Comparison of ENCODE assay signal across 8 cellular contexts in the genomic region with DNA sequence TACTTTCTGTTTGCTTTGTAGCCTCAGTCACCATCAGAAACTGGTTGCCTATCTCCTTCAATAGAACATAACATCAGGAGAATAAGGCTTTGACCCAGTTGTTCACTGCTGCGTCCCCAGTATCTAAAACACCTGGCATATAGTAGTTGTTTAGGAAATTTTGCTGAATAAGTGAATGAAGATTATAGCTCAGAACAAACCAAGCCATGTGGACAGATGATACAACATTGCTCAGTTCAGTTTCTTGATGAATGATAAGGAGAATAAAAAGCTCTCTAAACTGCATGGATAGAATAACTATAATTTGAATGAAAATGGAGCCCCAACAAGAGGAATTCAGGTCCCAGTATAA. TPM values are rescaled to one million over a fixed set of nuclear protein-coding genes. Genes with fewer than 3 reads are reported as not detected.
DNase-seq lines count a peak whose midpoint lies in the region; ATAC-seq and TF ChIP-seq lines count a peak whose summit lies in the region.

No MANE protein-coding gene starts in this region.

- peaks cover 0 to 5% (median 0%) of the 10 kb centered on the region in 8 donors for H3K9me3 Mint-ChIP-seq in CD4-positive, alpha-beta memory T cell
- no peaks in the 10 kb centered on the region for H3K9me3 Mint-ChIP-seq in nephron progenitor cell

- no peaks in the 10 kb centered on the region for H3K27me3 Mint-ChIP-seq in CD4-positive, alpha-beta memory T cell
- H3K27me3 Mint-ChIP-seq in nephron progenitor cell (ENCODE audit: low read depth, poor library complexity) = no peaks in the 10 kb centered on the region

- H3K4me3 ChIP-seq in CD4-positive, alpha-beta memory T cell (ENCODE audit: low read length in 2 of 2) = peak overlapping the region; percentile 2 to 14
- H3K4me3 ChIP-seq in Panc1 (ENCODE audit: low read depth in 2 of 2, low read length in 2 of 2) = peak overlapping the region in 1 of 2 experiments; percentile 44; a peak in 2 of 4 replicates
- peak overlapping the region in 2 of 4 donors; percentile 12 to 22 for H3K4me3 ChIP-seq in sigmoid colon

- WGBS in sigmoid colon, 2 donors = 24 to 54% methylated on average over 1 of the region's 1 CpG

- H3K27me3 ChIP-seq in CD4-positive, alpha-beta memory T cell (ENCODE audit: insufficient read depth, low read length) = no peaks in the 10 kb centered on the region
- H3K27me3 ChIP-seq in Panc1 (ENCODE audit: control insufficient read depth, insufficient read depth, low read length) (no peaks in the 10 kb centered on the region), sigmoid colon (no peaks in the 10 kb centered on the region)

- CTCF ChIA-PET in CD4-positive, alpha-beta memory T cell (lab: Charles Lee; ENCODE audit: partially characterized antibody) = interaction anchor here (0.7 to 11.3 kb wide), 39 partner anchors 10 to 310 kb away, joined by 3 to 223 read pairs (median 7); partner anchors contain the start of genes MYLK4, SERPINB9 and TUBB2A
- CTCF ChIA-PET in Panc1 (lab: Charles Lee) = interaction anchor here (0.6 to 1.8 kb wide), 7 partner anchors 55 to 85 kb away, joined by 3 to 20 read pairs (median 4); no protein-coding TSS in a partner anchor

- H3K9me3 ChIP-seq in CD4-positive, alpha-beta memory T cell (ENCODE audit: control insufficient read depth in 1 of 2, low read length in 2 of 2) = no peaks in the 10 kb centered on the region
- no peaks in the 10 kb centered on the region for H3K9me3 ChIP-seq in Panc1 (ENCODE audit: control insufficient read depth, insufficient read depth, low read depth, low read length)
- H3K9me3 ChIP-seq in sigmoid colon = no peaks in the 10 kb centered on the region

- POLR2A ChIA-PET in CD4-positive, alpha-beta memory T cell (lab: Charles Lee; ENCODE audit: partially characterized antibody) = interaction anchor here (0.8 to 5.8 kb wide), 23 partner anchors 8 to 143 kb away, joined by 3 to 91 read pairs (median 6); partner anchors contain the start of gene SERPINB9
- POLR2A ChIA-PET in Panc1 (lab: Charles Lee) = interaction anchor here (0.6 kb wide), 1 partner anchor 23 kb away, joined by 3 read pairs; no protein-coding TSS in a partner anchor

- TF ChIP-seq EP300 in sigmoid colon (IDR thresholded peaks at IDR 0.05) = no peak

- peak overlapping the region; percentile 66 to 93 (median 90) for H3K27ac Mint-ChIP-seq in CD4-positive, alpha-beta memory T cell
- no peak overlapping the region for H3K27ac Mint-ChIP-seq in nephron progenitor cell

- peak overlapping the region; percentile 4 for H3K27ac ChIP-seq in CD4-positive, alpha-beta memory T cell (ENCODE audit: low read depth, low read length)
- H3K27ac ChIP-seq in Panc1 (ENCODE audit: low read length) (peak overlapping the region; percentile 64), epithelial cell of prostate (peak overlapping the region; percentile 74), sigmoid colon (peak overlapping the region; percentile 76 to 86 (median 78))

- TF ChIP-seq POLR2A in sigmoid colon (IDR thresholded peaks at IDR 0.05) = no peak

- intact Hi-C loops in CD4-positive, alpha-beta memory T cell (cut with micrococcal nuclease) = loop anchor here (1.0 to 2.0 kb wide), 7 partner anchors 31 to 142 kb away; partner anchors contain the start of gene SERPINB9
- intact Hi-C loops in Panc1 (cut with micrococcal nuclease; ENCODE audit: unreplicated experiment) (loop anchor here (1.0 kb wide), 2 partner anchors 64 to 85 kb away; no protein-coding TSS in a partner anchor), sigmoid colon (cut with DNase I) (loop anchor here (2.0 to 5.0 kb wide), 4 partner anchors 56 to 215 kb away; no protein-coding TSS in a partner anchor)

- no peak for TF ChIP-seq CTCF in Panc1 (IDR thresholded peaks at IDR 0.05)
- TF ChIP-seq CTCF in sigmoid colon (IDR thresholded peaks at IDR 0.05) = no peak
- no peak for TF ChIP-seq CTCF in nephron progenitor cell (IDR thresholded peaks at IDR 0.05)

- H3K4me1 Mint-ChIP-seq in CD4-positive, alpha-beta memory T cell = peaks cover 30 to 57% (median 44%) of the 10 kb centered on the region in 4 donors
- H3K4me1 Mint-ChIP-seq in nephron progenitor cell = peaks cover 28% of the 10 kb centered on the region

- peaks cover 2 to 3% of the 10 kb centered on the region in 2 donors for H3K36me3 Mint-ChIP-seq in CD4-positive, alpha-beta memory T cell
- H3K36me3 Mint-ChIP-seq in nephron progenitor cell (ENCODE audit: low read depth) = no peaks in the 10 kb centered on the region

- no peak for DNase-seq in CD4-positive, alpha-beta memory T cell
- DNase-seq in Panc1 (ENCODE audit: low read depth, low spot score) (no peak), epithelial cell of prostate (ENCODE audit: low read depth, low spot score) (no peak), sigmoid colon (no peak), SW 1271 (lab: John Stamatoyannopoulos, UW) (no peak), nephron progenitor cell (no peak), NCI-H1436 (lab: John Stamatoyannopoulos, UW) (no peak)

- peaks cover 44% of the 10 kb centered on the region for H3K4me1 ChIP-seq in CD4-positive, alpha-beta memory T cell (ENCODE audit: insufficient read depth, low read length)
- H3K4me1 ChIP-seq in Panc1 (ENCODE audit: control insufficient read depth, insufficient read depth, low read length) (peaks cover 31% of the 10 kb centered on the region), sigmoid colon (peaks cover 0 to 25% (median 18%) of the 10 kb centered on the region in 4 donors)

- no peak for ATAC-seq in Panc1
- ATAC-seq in HG02981 (IDR thresholded peaks at IDR 0.05; ENCODE audit: unreplicated experiment) = no peak

- no TSS peak for BruUV-seq in Panc1 (replicated peaks; lab: Mats Ljungman, UMichigan)

- in situ Hi-C loops in Panc1 (cut with HindIII; ENCODE audit: low pct_unique_long_range_greater_than_20kb, low sequenced_read_pairs) = no loop called here

- H3K36me3 ChIP-seq in CD4-positive, alpha-beta memory T cell (ENCODE audit: insufficient read depth, low read length) = no peaks in the 10 kb centered on the region
- H3K36me3 ChIP-seq in Panc1 (ENCODE audit: control insufficient read depth, insufficient read depth, low read length) = no peaks in the 10 kb centered on the region
- no peaks in the 10 kb centered on the region for H3K36me3 ChIP-seq in sigmoid colon

- peak overlapping the region in 7 of 8 donors; percentile 42 to 73 (median 66) for H3K4me3 Mint-ChIP-seq in CD4-positive, alpha-beta memory T cell
- no peak overlapping the region for H3K4me3 Mint-ChIP-seq in nephron progenitor cell

RNA-seq across cellular contexts. Expression of gene SERPINB1, which starts 5.2 kb away (rescaled TPM):
- 10 to 100 TPM; 56.7 to 58.0 TPM for total RNA-seq in CD4-positive, alpha-beta memory T cell
- 100 to 1,000 TPM; 126 to 159 TPM for polyA plus RNA-seq in CD4-positive, alpha-beta memory T cell
- 40.8 TPM for total RNA-seq in Panc1 (2021; ENCODE audit: unreplicated experiment)
- 33.9 TPM for polyA plus RNA-seq in Panc1 (2012; ENCODE audit: insufficient read length)
- total RNA-seq in sigmoid colon = 10 to 100 TPM; 19.6 to 88.0 (median 22.9) TPM
- polyA plus RNA-seq in sigmoid colon = 100 to 1,000 TPM in 2 of 3 donors, 10 to 100 TPM in 1; 97.9 to 230 (median 161) TPM

RNA-seq across cellular contexts. Expression of gene SERPINB9, which starts 56.3 kb away (rescaled TPM):
- 10 to 100 TPM; 83.2 to 88.5 TPM for total RNA-seq in CD4-positive, alpha-beta memory T cell
- 10 to 100 TPM; 20.4 to 41.0 TPM for polyA plus RNA-seq in CD4-positive, alpha-beta memory T cell
- 3.8 TPM for total RNA-seq in Panc1 (2021; ENCODE audit: unreplicated experiment)
- 1.7 TPM for polyA plus RNA-seq in Panc1 (2012; ENCODE audit: insufficient read length)
- 1 to 10 TPM; 5.0 to 7.5 (median 6.1) TPM for total RNA-seq in sigmoid colon
- polyA plus RNA-seq in sigmoid colon = 10 to 100 TPM in 1 of 3 donors, 1 to 10 TPM in 2; 2.3 to 16.2 (median 2.4) TPM

Comparison
In these comparisons a context has a peak if more than half of its experiments do, and no peak if none do; other contexts are left out.
1. H3K27ac ChIP-seq: peak in every context shown above with its lines; median percentile 78 in sigmoid colon; 74 in epithelial cell of prostate; 64 in Panc1; 4 in CD4-positive, alpha-beta memory T cell.
2. RNA of gene SERPINB9, which starts 56.3 kb away (total RNA-seq): 83.2 to 88.5 TPM in CD4-positive, alpha-beta memory T cell; 5.0 to 7.5 TPM in sigmoid colon and 3.8 TPM in Panc1 (single experiment); every median in the first group is over 4 times any median in the second.